ENCODE assay signal across 11 cellular contexts in the genomic region with DNA sequence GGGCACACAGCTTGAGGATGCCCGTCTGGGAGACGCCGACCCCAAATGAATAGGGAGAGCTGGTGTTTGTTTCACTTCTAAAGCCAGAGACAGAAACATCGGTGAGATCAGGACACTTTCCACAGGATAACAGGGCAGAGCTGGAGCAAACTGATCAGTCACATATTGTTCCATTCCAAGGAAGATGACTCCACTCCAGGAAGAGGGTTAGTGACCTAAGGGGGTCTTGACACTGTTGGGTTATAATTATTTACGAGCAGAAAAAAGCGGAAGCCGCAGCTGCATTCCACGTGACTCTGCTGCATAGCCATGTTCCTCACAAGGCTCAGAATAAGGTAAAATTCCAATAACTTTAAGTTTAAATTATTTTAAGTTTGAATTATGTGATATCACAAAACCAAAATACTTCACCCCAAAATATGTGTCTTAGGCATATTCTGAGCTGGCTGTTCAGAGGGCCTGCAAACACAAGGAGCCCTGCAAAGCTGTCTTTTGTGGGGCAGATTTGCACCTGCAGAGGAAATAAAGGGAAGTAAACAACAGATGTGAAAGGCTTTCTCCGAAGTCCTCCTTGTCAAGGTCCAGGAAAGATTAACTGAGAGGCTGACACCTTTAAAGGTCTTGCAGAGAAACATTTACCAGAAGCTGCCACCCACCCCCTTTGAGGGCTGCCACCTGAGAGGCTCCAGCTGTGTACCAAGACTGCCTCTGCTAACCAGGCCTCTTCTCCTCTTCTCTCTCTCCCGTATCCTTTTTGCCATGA.
DNase-seq lines count a peak whose midpoint lies in the region; ATAC-seq and TF ChIP-seq lines count a peak whose summit lies in the region.
"Had no signal": no experiment of that assay in that cellular context is flagged by ENCODE, and none has a peak within 500 bp of the region (broad histone marks: within the 10 kb centered on the region; RNA-seq: fewer than 3 reads in every experiment).

No MANE protein-coding gene starts in this region.

- intact Hi-C loops in naive thymus-derived CD4-positive, alpha-beta T cell (cut with micrococcal nuclease) = loop anchor here in 1 of 2 donors (5.0 kb wide), 1 partner anchor 239 kb away; no protein-coding TSS in a partner anchor

- H3K9me3 ChIP-seq in HUES48 (ENCODE audit: control insufficient read depth, insufficient read depth, low read length) (no peaks in the 10 kb centered on the region), WERI-Rb-1 (ENCODE audit: severe bottlenecking) (no peaks in the 10 kb centered on the region)
- no peaks in the 10 kb centered on the region for H3K9me3 ChIP-seq in naive thymus-derived CD4-positive, alpha-beta T cell (ENCODE audit: control insufficient read depth in 2 of 3, low read length in 3 of 3)

- no peak overlapping the region for H3K4me3 ChIP-seq in HUES48 (ENCODE audit: low read depth, low read length)
- H3K4me3 ChIP-seq in WERI-Rb-1 (ENCODE audit: low read depth, low read length) = no peak overlapping the region
- H3K4me3 ChIP-seq in naive thymus-derived CD4-positive, alpha-beta T cell (ENCODE audit: low read length) = no peak overlapping the region

- no peak for TF ChIP-seq CTCF in WERI-Rb-1 (IDR thresholded peaks at IDR 0.05; ENCODE audit: low read depth, low read length)

- DNase-seq in EH (ENCODE audit: low read depth) (peak; percentile 30), WERI-Rb-1 (peak; percentile 60), inferior parietal cortex (ENCODE audit: extremely low spot score) (no peak), DMS153 treated with DMSO at 0.1 percent for 48 hours (lab: John Stamatoyannopoulos, UW; ENCODE audit: unreplicated experiment) (no peak), GM03348 (ENCODE audit: low spot score) (no peak)
- no peak for DNase-seq in naive thymus-derived CD4-positive, alpha-beta T cell
- DNase-seq: activated T-cell treated with anti-CD3 and anti-CD28 coated beads for 4 hours, brain microvascular endothelial cell, Calu3, NCI-H1436 treated with DMSO at 0.1 percent for 48 hours had no signal

- CTCF ChIA-PET in naive thymus-derived CD4-positive, alpha-beta T cell (lab: Charles Lee) = no interaction called here

- no peaks in the 10 kb centered on the region for H3K27me3 Mint-ChIP-seq in naive thymus-derived CD4-positive, alpha-beta T cell

- H3K9ac ChIP-seq in HUES48 (ENCODE audit: low read depth, low read length) = no peak overlapping the region

- H3K4me3 Mint-ChIP-seq in naive thymus-derived CD4-positive, alpha-beta T cell = peak overlapping the region in 7 of 10 donors; percentile 12 to 79 (median 42)

- H3K27me3 ChIP-seq in HUES48 (ENCODE audit: control insufficient read depth, insufficient read depth, low read length) = no peaks in the 10 kb centered on the region
- H3K27me3 ChIP-seq in WERI-Rb-1 (ENCODE audit: insufficient read depth, low read depth, severe bottlenecking) = no peaks in the 10 kb centered on the region
- no peaks in the 10 kb centered on the region for H3K27me3 ChIP-seq in naive thymus-derived CD4-positive, alpha-beta T cell (ENCODE audit: control insufficient read depth in 2 of 2, insufficient read depth in 2 of 2, low read length in 2 of 2)
- H3K27me3 ChIP-seq: brain microvascular endothelial cell had no signal

- peak overlapping the region in 3 of 9 donors; percentile 67 to 89 (median 87) for H3K27ac Mint-ChIP-seq in naive thymus-derived CD4-positive, alpha-beta T cell

- H3K27ac ChIP-seq in HUES48 (ENCODE audit: low read depth, low read length) = peak overlapping the region; percentile 85
- H3K27ac ChIP-seq in WERI-Rb-1 = peak overlapping the region; percentile 83
- no peak overlapping the region for H3K27ac ChIP-seq in naive thymus-derived CD4-positive, alpha-beta T cell (ENCODE audit: low read depth, low read length)
- H3K27ac ChIP-seq: brain microvascular endothelial cell had no signal

- peaks cover 29% of the 10 kb centered on the region for H3K4me1 ChIP-seq in HUES48 (ENCODE audit: control insufficient read depth, insufficient read depth, low read length)
- H3K4me1 ChIP-seq in naive thymus-derived CD4-positive, alpha-beta T cell (ENCODE audit: control insufficient read depth in 2 of 2, insufficient read depth in 2 of 2, low read length in 2 of 2) = no peaks in the 10 kb centered on the region

- ATAC-seq in naive thymus-derived CD4-positive, alpha-beta T cell = peak; percentile 20

- H3K4me1 Mint-ChIP-seq in naive thymus-derived CD4-positive, alpha-beta T cell = peaks cover 6 to 60% (median 9%) of the 10 kb centered on the region in 7 donors

- H3K36me3 ChIP-seq in HUES48 (ENCODE audit: control insufficient read depth, insufficient read depth, low read length) = no peaks in the 10 kb centered on the region
- no peaks in the 10 kb centered on the region for H3K36me3 ChIP-seq in WERI-Rb-1
- H3K36me3 ChIP-seq in naive thymus-derived CD4-positive, alpha-beta T cell (ENCODE audit: control insufficient read depth in 2 of 3, insufficient read depth in 3 of 3, low read length in 3 of 3) = no peaks in the 10 kb centered on the region
- H3K36me3 ChIP-seq: brain microvascular endothelial cell had no signal

- POLR2A ChIA-PET in naive thymus-derived CD4-positive, alpha-beta T cell (lab: Charles Lee) = no interaction called here

- peaks cover 0 to 16% (median 0%) of the 10 kb centered on the region in 5 donors for H3K36me3 Mint-ChIP-seq in naive thymus-derived CD4-positive, alpha-beta T cell

- peaks cover 0 to 13% (median 4%) of the 10 kb centered on the region in 11 donors for H3K9me3 Mint-ChIP-seq in naive thymus-derived CD4-positive, alpha-beta T cell

Comparison
In these comparisons a context has a peak if more than half of its experiments do, and no peak if none do; other contexts are left out.
1. DNase-seq: peak in EH (single experiment) and WERI-Rb-1 (single experiment); none in naive thymus-derived CD4-positive, alpha-beta T cell (0 of 9), inferior parietal cortex (single experiment), DMS153 treated with DMSO at 0.1 percent for 48 hours (single experiment) and GM03348 (single experiment).